Comparison of ENCODE assay signal across 21 cellular contexts in genomic region chr4:174038481-174038880, GRCh38.
A peak's percentile ranks its signal among the peaks of the same experiment; 100 is the strongest.
DNase-seq lines count a peak whose midpoint lies in the region; ATAC-seq and TF ChIP-seq lines count a peak whose summit lies in the region.
"Had no signal": no experiment of that assay in that cellular context is flagged by ENCODE, and none has a peak within 500 bp of the region (broad histone marks: within the 10 kb centered on the region; RNA-seq: fewer than 3 reads in every experiment).

No MANE protein-coding gene starts in this region.

- ATAC-seq in right cardiac atrium (no peak), left ventricle myocardium superior (no peak), HG02973 (IDR thresholded peaks at IDR 0.05; ENCODE audit: unreplicated experiment) (no peak)
- ATAC-seq: CD8-positive, alpha-beta T cell; HCT116; HepG2 had no signal

- H3K9me3 ChIP-seq in right cardiac atrium (ENCODE audit: control insufficient read depth, low read length) (no peaks in the 10 kb centered on the region), SK-N-MC (ENCODE audit: low read depth, low read length) (peaks cover 5% of the 10 kb centered on the region; the same call in 1 of the 2 replicates)
- H3K9me3 ChIP-seq: BLaER1 had no signal

- H3K9ac ChIP-seq in SK-N-MC (ENCODE audit: insufficient read length), result no peak overlapping the region
- H3K9ac ChIP-seq: BLaER1 had no signal

- peak overlapping the region; percentile 7 for H3K27ac Mint-ChIP-seq in mesothelial cell of epicardium
- H3K27ac Mint-ChIP-seq: CD8-positive, alpha-beta T cell; HFFc6; IgD-negative memory B cell had no signal

- H3K4me3 Mint-ChIP-seq in mesothelial cell of epicardium, result no peak overlapping the region
- H3K4me3 Mint-ChIP-seq: CD8-positive, alpha-beta T cell; HFFc6; IgD-negative memory B cell had no signal

- no peak for TF ChIP-seq CTCF in mesothelial cell of epicardium (IDR thresholded peaks at IDR 0.05; ENCODE audit: unreplicated experiment)

- DNase-seq in right cardiac atrium (peak in 1 of 3 donors; percentile 58), left ventricle myocardium superior (no peak), SK-N-MC (ENCODE audit: low read depth, low spot score) (no peak), mesothelial cell of epicardium (ENCODE audit: low spot score in 2 of 2, unreplicated experiment in 2 of 2) (no peak), Ammon's horn (ENCODE audit: low spot score) (no peak), epidermal melanocyte (ENCODE audit: insufficient read length, low spot score) (no peak), C1 segment of cervical spinal cord (lab: John Stamatoyannopoulos, UW) (no peak)
- DNase-seq: 8988T; ACHN; Calu3; CD8-positive, alpha-beta T cell; DMS79 treated with DMSO at 0.1 percent for 48 hours; GF-D8; H7; HFFc6; KBM-7 had no signal

- H3K4me1 ChIP-seq in right cardiac atrium (ENCODE audit: control insufficient read depth, insufficient read depth, low read length), result no peaks in the 10 kb centered on the region
- H3K4me1 ChIP-seq: BLaER1 had no signal

- no peaks in the 10 kb centered on the region for H3K27me3 Mint-ChIP-seq in mesothelial cell of epicardium (ENCODE audit: low read depth)
- H3K27me3 Mint-ChIP-seq: IgD-negative memory B cell had no signal

- H3K27ac ChIP-seq in right cardiac atrium (ENCODE audit: low read length), result no peak overlapping the region
- H3K27ac ChIP-seq in SK-N-MC, result peak overlapping the region; percentile 25; the same call in 1 of the 2 replicates
- H3K27ac ChIP-seq: BLaER1 had no signal

- no peaks in the 10 kb centered on the region for H3K36me3 Mint-ChIP-seq in mesothelial cell of epicardium
- H3K36me3 Mint-ChIP-seq: CD8-positive, alpha-beta T cell; IgD-negative memory B cell had no signal

- no peaks in the 10 kb centered on the region for H3K27me3 ChIP-seq in right cardiac atrium (ENCODE audit: control insufficient read depth, insufficient read depth)
- H3K27me3 ChIP-seq: BLaER1 had no signal

- H3K36me3 ChIP-seq in SK-N-MC (ENCODE audit: insufficient read depth, low read length), result no peaks in the 10 kb centered on the region
- H3K36me3 ChIP-seq: BLaER1 had no signal

- H3K4me3 ChIP-seq in right cardiac atrium (ENCODE audit: low read length), result peak overlapping the region; percentile 16
- H3K4me3 ChIP-seq in SK-N-MC, result no peak overlapping the region
- H3K4me3 ChIP-seq: BLaER1 had no signal

- 17% methylated on average over 5 of the region's 5 CpGs for WGBS in right cardiac atrium

- intact Hi-C loops in right cardiac atrium (cut with DNase I) (no loop called here), left ventricle myocardium superior (cut with micrococcal nuclease) (no loop called here)

- H3K4me1 Mint-ChIP-seq in mesothelial cell of epicardium, result peaks cover 22% of the 10 kb centered on the region
- H3K4me1 Mint-ChIP-seq: IgD-negative memory B cell had no signal

- H3K9me3 Mint-ChIP-seq in mesothelial cell of epicardium, result no peaks in the 10 kb centered on the region
- H3K9me3 Mint-ChIP-seq: CD8-positive, alpha-beta T cell; IgD-negative memory B cell had no signal
